ENCODE assay signal across 8 cellular contexts in genomic region chr11:67483901-67484665, GRCh38. TPM values are rescaled to one million over a fixed set of nuclear protein-coding genes. Genes with fewer than 3 reads are reported as not detected.
DNase-seq lines count a peak whose midpoint lies in the region; ATAC-seq, FAIRE-seq and TF ChIP-seq lines count a peak whose summit lies in the region.

No MANE protein-coding gene starts in this region.

- no peak for TF ChIP-seq POLR2A in A549 (IDR thresholded peaks at IDR 0.05; ENCODE audit: low read length)

- no peaks in the 10 kb centered on the region for H3K9me3 Mint-ChIP-seq in activated naive CD8-positive, alpha-beta T cell (ENCODE audit: low read depth)

- no peaks in the 10 kb centered on the region for H3K27me3 Mint-ChIP-seq in activated naive CD8-positive, alpha-beta T cell

- peak overlapping the region; percentile 93 for H3K4me3 Mint-ChIP-seq in activated naive CD8-positive, alpha-beta T cell

- no peaks in the 10 kb centered on the region for H3K27me3 ChIP-seq in muscle layer of duodenum (ENCODE audit: low read depth, low read length)

- TF ChIP-seq CTCF in A549 (IDR thresholded peaks at IDR 0.05), result no peak

- no peak for DNase-seq in A549 (ENCODE audit: low read depth in 1 of 2, low spot score in 1 of 2)
- DNase-seq in Jurkat, Clone E6-1 (ENCODE audit: low read depth, low spot score), result peak; percentile 83
- DNase-seq in medulla oblongata (ENCODE audit: extremely low spot score), result no peak
- DNase-seq in dermis blood vessel endothelial cell, result no peak
- no peak for DNase-seq in EL

- FAIRE-seq in A549 (lab: Jason Lieb, UNC), result no peak

- no peak for ATAC-seq in A549
- ATAC-seq in HG02798 (IDR thresholded peaks at IDR 0.05; ENCODE audit: poor library complexity, unreplicated experiment), result no peak

- CTCF ChIA-PET in A549 (lab: Yijun Ruan, JAX), result interaction anchor here (1.3 kb wide), 1 partner anchor 10 kb away, joined by 4 read pairs; no protein-coding TSS in a partner anchor

- no peaks in the 10 kb centered on the region for H3K9me3 ChIP-seq in A549
- H3K9me3 ChIP-seq in muscle layer of duodenum (ENCODE audit: control insufficient read depth in 1 of 2, low read length in 2 of 2), result no peaks in the 10 kb centered on the region

- H3K36me3 Mint-ChIP-seq in activated naive CD8-positive, alpha-beta T cell, result peaks cover 6% of the 10 kb centered on the region

- no peak for TF ChIP-seq RAD21 in A549 (conservative IDR thresholded peaks at IDR 0.05 in 1 of 2, IDR thresholded peaks at IDR 0.05 in 1 of 2)

- H3K4me1 ChIP-seq in A549 (peaks cover 11% of the 10 kb centered on the region; the same call in 2 of the 3 replicates), muscle layer of duodenum (ENCODE audit: control insufficient read depth in 1 of 2, insufficient read depth in 2 of 2, low read length in 2 of 2) (peaks cover 14 to 28% of the 10 kb centered on the region in 2 donors)

- peaks cover 58% of the 10 kb centered on the region for H3K4me1 Mint-ChIP-seq in activated naive CD8-positive, alpha-beta T cell (ENCODE audit: low read depth)

- WGBS in A549 (ENCODE audit: missing lambda C conversion rate), result 86% methylated on average over 15 of the region's 15 CpGs

- peak overlapping the region; percentile 99 for H3K27ac Mint-ChIP-seq in activated naive CD8-positive, alpha-beta T cell

- no peak overlapping the region for H3K4me3 ChIP-seq in A549
- H3K4me3 ChIP-seq in Jurkat, Clone E6-1 (ENCODE audit: low read length), result peak overlapping the region; percentile 84
- H3K4me3 ChIP-seq in muscle layer of duodenum (ENCODE audit: low read depth in 1 of 2, low read length in 2 of 2), result peak overlapping the region; percentile 68 to 88

- peak overlapping the region; percentile 97 for H3K4me2 ChIP-seq in A549

- no peak for TF ChIP-seq EP300 in A549 (IDR thresholded peaks at IDR 0.05)

- POLR2A ChIA-PET in A549 (lab: Yijun Ruan, JAX), result interaction anchor here (1.3 kb wide), 1 partner anchor 17 kb away, joined by 3 read pairs; no protein-coding TSS in a partner anchor

- peaks cover 3 to 22% of the 10 kb centered on the region in 2 donors for H3K36me3 ChIP-seq in muscle layer of duodenum (ENCODE audit: control insufficient read depth in 1 of 2, insufficient read depth in 2 of 2, low read length in 2 of 2)

- H3K27ac ChIP-seq in A549, result no peak overlapping the region; a peak in 1 of 6 replicates
- H3K27ac ChIP-seq in muscle layer of duodenum (ENCODE audit: low read length), result peak overlapping the region; percentile 91

TF ChIP-seq in A549, 52 proteins besides CTCF, POLR2A, EP300 and RAD21:
- TF ChIP-seq HDAC2 (IDR thresholded peaks at IDR 0.05), result no peak
- no peak for TF ChIP-seq MAFK (IDR thresholded peaks at IDR 0.05; ENCODE audit: partially characterized antibody)
- TF ChIP-seq PBX3 (IDR thresholded peaks at IDR 0.05), result no peak
- no peak for TF ChIP-seq FOSL2 (IDR thresholded peaks at IDR 0.05)
- no peak for TF ChIP-seq FOSL2 (CRISPR knock-in tag; IDR thresholded peaks at IDR 0.05)
- no peak for TF ChIP-seq HOXB13 (CRISPR knock-in tag; IDR thresholded peaks at IDR 0.05; ENCODE audit: low read depth)
- no peak for TF ChIP-seq CEBPB (IDR thresholded peaks at IDR 0.05)
- TF ChIP-seq CBX2 (IDR thresholded peaks at IDR 0.05; ENCODE audit: borderline replicate concordance, low read depth), result no peak
- TF ChIP-seq CHD2 (IDR thresholded peaks at IDR 0.05; ENCODE audit: low read length, partially characterized antibody), result no peak
- no peak for TF ChIP-seq SMC3 (IDR thresholded peaks at IDR 0.05)
- no peak for TF ChIP-seq HOXB5 (CRISPR knock-in tag; IDR thresholded peaks at IDR 0.05)
- no peak for TF ChIP-seq GATA3 (IDR thresholded peaks at IDR 0.05; ENCODE audit: borderline replicate concordance)
- no peak for TF ChIP-seq NR3C1 (IDR thresholded peaks at IDR 0.05)
- TF ChIP-seq ATOH8 (CRISPR knock-in tag; IDR thresholded peaks at IDR 0.05; ENCODE audit: low read depth), result no peak
- TF ChIP-seq ZFP36 (IDR thresholded peaks at IDR 0.05; ENCODE audit: borderline replicate concordance, partially characterized antibody), result no peak
- TF ChIP-seq EHMT2 (IDR thresholded peaks at IDR 0.05; ENCODE audit: low read depth), result no peak
TF ChIP-seq in A549: peak in this region for 0.

RNA-seq across cellular contexts. Expression of gene AIP, which starts 1.3 kb away (rescaled TPM):
- polyA plus RNA-seq in A549 (2011; rRNA removed) (50.8 and 56.3 TPM in 2 replicates), A549 (2017; fragmentation: RNase III; extraction: RNeasy Plus Mini Kit Qiagen cat#74134 plus additional on column Dnase treatment) (57.1 to 74.1 TPM (median 68.8 TPM) in 3 replicates)
- polyA plus RNA-seq in A549 (2012; cell fraction: cytosol; rRNA removed), result 125 and 129 TPM in 2 replicates
- polyA plus RNA-seq in A549 (2012; cell fraction: nucleus; rRNA removed), result 104 and 133 TPM in 2 replicates
- polyA minus RNA-seq in A549 (2011; rRNA and poly(A)+ RNA removed), result 46.6 and 51.7 TPM in 2 replicates
- 225 TPM for polyA plus RNA-seq in Jurkat, Clone E6-1 (2012; ENCODE audit: insufficient read depth, insufficient read length)
- 81.0 and 124 TPM in 2 replicates for total RNA-seq in dermis blood vessel endothelial cell

RNA-seq across cellular contexts. Expression of gene TMEM134, which starts 15.0 kb away (rescaled TPM):
- polyA plus RNA-seq in A549 (2011; rRNA removed) (18.1 and 18.8 TPM in 2 replicates), A549 (2017; fragmentation: RNase III; extraction: RNeasy Plus Mini Kit Qiagen cat#74134 plus additional on column Dnase treatment) (18.0 to 20.6 TPM (median 18.9 TPM) in 3 replicates)
- 53.7 and 68.8 TPM in 2 replicates for polyA plus RNA-seq in A549 (2012; cell fraction: cytosol; rRNA removed)
- polyA plus RNA-seq in A549 (2012; cell fraction: nucleus; rRNA removed), result 69.2 and 78.1 TPM in 2 replicates
- 5.1 and 6.6 TPM in 2 replicates for polyA minus RNA-seq in A549 (2011; rRNA and poly(A)+ RNA removed)
- polyA plus RNA-seq in Jurkat, Clone E6-1 (2012; ENCODE audit: insufficient read depth, insufficient read length), result 60.0 TPM
- total RNA-seq in dermis blood vessel endothelial cell, result 30.6 and 40.9 TPM in 2 replicates

RNA-seq across cellular contexts. Expression of gene PITPNM1, which starts 21.1 kb away (rescaled TPM):
- polyA plus RNA-seq in A549 (2011; rRNA removed), result 13.0 and 14.2 TPM in 2 replicates
- 33.7 and 52.0 TPM in 2 replicates for polyA plus RNA-seq in A549 (2012; cell fraction: cytosol; rRNA removed)
- 128 and 212 TPM in 2 replicates for polyA plus RNA-seq in A549 (2012; cell fraction: nucleus; rRNA removed)
- 32.6 to 42.0 TPM (median 36.4 TPM) in 3 replicates for polyA plus RNA-seq in A549 (2017; fragmentation: RNase III; extraction: RNeasy Plus Mini Kit Qiagen cat#74134 plus additional on column Dnase treatment)
- polyA minus RNA-seq in A549 (2011; rRNA and poly(A)+ RNA removed), result 19.4 and 20.1 TPM in 2 replicates
- polyA plus RNA-seq in Jurkat, Clone E6-1 (2012; ENCODE audit: insufficient read depth, insufficient read length), result 31.9 TPM
- 4.8 and 10.7 TPM in 2 replicates for total RNA-seq in dermis blood vessel endothelial cell

RNA-seq across cellular contexts. Expression of gene CDK2AP2, which starts 23.9 kb away (rescaled TPM):
- 36.6 and 38.7 TPM in 2 replicates for polyA plus RNA-seq in A549 (2011; rRNA removed)
- 109 and 128 TPM in 2 replicates for polyA plus RNA-seq in A549 (2012; cell fraction: cytosol; rRNA removed)
- polyA plus RNA-seq in A549 (2012; cell fraction: nucleus; rRNA removed), result 112 and 113 TPM in 2 replicates
- polyA plus RNA-seq in A549 (2017; fragmentation: RNase III; extraction: RNeasy Plus Mini Kit Qiagen cat#74134 plus additional on column Dnase treatment), result 47.8 to 53.1 TPM (median 51.3 TPM) in 3 replicates
- 50.8 and 61.9 TPM in 2 replicates for polyA minus RNA-seq in A549 (2011; rRNA and poly(A)+ RNA removed)
- 86.4 TPM for polyA plus RNA-seq in Jurkat, Clone E6-1 (2012; ENCODE audit: insufficient read depth, insufficient read length)
- 25.2 and 42.2 TPM in 2 replicates for total RNA-seq in dermis blood vessel endothelial cell

RNA-seq across cellular contexts. Expression of gene CABP4, which starts 28.9 kb away (rescaled TPM):
- polyA plus RNA-seq in A549 (2011; rRNA removed) (not detected in 2 replicates), A549 (2017; fragmentation: RNase III; extraction: RNeasy Plus Mini Kit Qiagen cat#74134 plus additional on column Dnase treatment) (not detected in 3 replicates)
- polyA plus RNA-seq in A549 (2012; cell fraction: cytosol; rRNA removed), result not detected in 2 replicates
- 0.02 TPM in 1 of 2 replicates, not detected in the other for polyA plus RNA-seq in A549 (2012; cell fraction: nucleus; rRNA removed)
- not detected in 2 replicates for polyA minus RNA-seq in A549 (2011; rRNA and poly(A)+ RNA removed)
- polyA plus RNA-seq in Jurkat, Clone E6-1 (2012; ENCODE audit: insufficient read depth, insufficient read length), result not detected
- 1.0 and 4.9 TPM in 2 replicates for total RNA-seq in dermis blood vessel endothelial cell
